ENCODE assay signal across 8 cellular contexts in genomic region chr10:22003964-22004281, GRCh38. TPM values are rescaled to one million over a fixed set of nuclear protein-coding genes. Genes with fewer than 3 reads are reported as not detected.
DNase-seq lines count a peak whose midpoint lies in the region; ATAC-seq and TF ChIP-seq lines count a peak whose summit lies in the region.

No MANE protein-coding gene starts in this region.

- H3K4me1 Mint-ChIP-seq in effector memory CD8-positive, alpha-beta T cell (ENCODE audit: low read depth in 2 of 2), result peaks cover 16 to 38% of the 10 kb centered on the region in 2 donors

- H3K27me3 ChIP-seq in KMS-11 (ENCODE audit: insufficient read depth, low read depth) (no peaks in the 10 kb centered on the region), prostate gland (replicated peaks; ENCODE audit: insufficient read depth) (no peaks in the 10 kb centered on the region)

- TF ChIP-seq CTCF in KMS-11 (conservative IDR thresholded peaks at IDR 0.05; ENCODE audit: low read depth, low read length) (no peak), prostate gland (IDR thresholded peaks at IDR 0.05) (no peak)

- peaks cover 0 to 2% of the 10 kb centered on the region in 2 donors for H3K9me3 Mint-ChIP-seq in effector memory CD8-positive, alpha-beta T cell

- peak; percentile 0 for ATAC-seq in GM18498 (IDR thresholded peaks at IDR 0.05; ENCODE audit: unreplicated experiment)
- no peak for ATAC-seq in effector memory CD8-positive, alpha-beta T cell (replicated peaks)

- peaks cover 5 to 10% of the 10 kb centered on the region in 2 donors for H3K27me3 Mint-ChIP-seq in effector memory CD8-positive, alpha-beta T cell

- H3K36me3 ChIP-seq in KMS-11 (ENCODE audit: insufficient read depth) (no peaks in the 10 kb centered on the region), prostate gland (no peaks in the 10 kb centered on the region)

- H3K27ac ChIP-seq in KMS-11, result peak overlapping the region; percentile 82
- peak overlapping the region; percentile 95 to 96 for H3K27ac ChIP-seq in prostate gland

- DNase-seq in effector memory CD8-positive, alpha-beta T cell, result no peak
- DNase-seq in prostate gland (ENCODE audit: low spot score) (no peak), NCI-H1694 (lab: John Stamatoyannopoulos, UW) (no peak), DMS 273 treated with DMSO at 0.1 percent for 48 hours (lab: John Stamatoyannopoulos, UW) (no peak), GM03348 (ENCODE audit: low spot score) (no peak), retina (no peak)

- peaks cover 43% of the 10 kb centered on the region for H3K79me2 ChIP-seq in KMS-11 (ENCODE audit: insufficient read depth, low read depth)

- H2AFZ ChIP-seq in KMS-11 (ENCODE audit: low read depth), result peak overlapping the region; percentile 74

- peak overlapping the region; percentile 84 to 94 for H3K27ac Mint-ChIP-seq in effector memory CD8-positive, alpha-beta T cell

- no peaks in the 10 kb centered on the region for H3K9me3 ChIP-seq in prostate gland

- H3K36me3 Mint-ChIP-seq in effector memory CD8-positive, alpha-beta T cell (ENCODE audit: insufficient read depth), result peaks cover 15% of the 10 kb centered on the region

- H4K20me1 ChIP-seq in KMS-11 (ENCODE audit: insufficient read depth), result no peaks in the 10 kb centered on the region; the same call in 1 of the 2 replicates

- H3K9ac ChIP-seq in KMS-11, result peak overlapping the region; percentile 84

- TF ChIP-seq POLR2A in prostate gland (IDR thresholded peaks at IDR 0.05), result no peak

- H3K4me3 Mint-ChIP-seq in effector memory CD8-positive, alpha-beta T cell, result peak overlapping the region; percentile 80 to 90

- H3K4me3 ChIP-seq in KMS-11 (IDR thresholded peaks at IDR 0.05; ENCODE audit: insufficient read depth, low read depth, low read length), result no peak overlapping the region
- H3K4me3 ChIP-seq in prostate gland, result peak overlapping the region; percentile 81 to 91

- intact Hi-C loops in prostate gland (cut with DNase I), result loop anchor here (5.0 to 10.0 kb wide), 4 partner anchors 228 to 1061 kb away; partner anchors contain the start of gene COMMD3

- WGBS in prostate gland, result 2% methylated on average over 2 of the region's 2 CpGs

- peak overlapping the region; percentile 79 for H3K4me2 ChIP-seq in KMS-11

- H3K4me1 ChIP-seq in KMS-11 (ENCODE audit: low read depth, poor library complexity, severe bottlenecking), result peaks cover 49% of the 10 kb centered on the region
- H3K4me1 ChIP-seq in prostate gland (replicated peaks), result no peaks in the 10 kb centered on the region

RNA-seq across cellular contexts. Expression of gene DNAJC1, which starts 0.4 kb away (rescaled TPM):
- 10 to 100 TPM; 62.8 to 89.3 TPM for total RNA-seq in prostate gland
